ENCODE assay signal across 13 cellular contexts in the genomic region with DNA sequence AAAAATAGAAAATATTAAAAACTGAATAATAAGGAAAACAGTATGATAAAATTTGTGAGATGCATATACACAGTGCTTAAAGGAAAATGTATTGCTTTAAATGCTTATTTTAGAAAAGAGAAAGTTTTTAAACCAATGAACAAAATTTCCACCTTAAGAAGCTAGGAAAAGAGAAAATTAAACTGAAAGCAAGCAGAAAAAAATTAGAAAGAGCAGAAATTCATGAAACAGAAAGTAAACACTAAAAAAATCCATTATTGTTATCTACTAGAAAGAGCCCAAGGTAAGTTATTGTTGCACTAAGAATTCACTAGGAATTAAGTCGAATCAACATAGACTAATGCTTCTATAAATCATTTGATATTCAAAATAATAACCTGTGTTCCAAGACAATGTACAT.
"Had no signal": no experiment of that assay in that cellular context is flagged by ENCODE, and none has a peak within 500 bp of the region (broad histone marks: within the 10 kb centered on the region; RNA-seq: fewer than 3 reads in every experiment).

No MANE protein-coding gene starts in this region.

- H3K4me1 ChIP-seq: sigmoid colon, upper lobe of right lung had no signal

- H3K9me3 Mint-ChIP-seq: activated naive CD4-positive, alpha-beta T cell treated with anti-CD3 and anti-CD28 coated beads, Interleukin-2, amount 10 ng/mL, durations not matched to agents 7 days and 5 days; activated T-helper 2 cell treated with anti-CD3 and anti-CD28 coated beads, Interferon-gamma antibody, Interleukin-2, Interleukin-4, amounts not matched to agents 10 μg/mL and 5 μg/mL and 100 μg/mL, durations not matched to agents 14 hours and 24 hours and 36 hours; neural crest cell had no signal

- H3K4me3 ChIP-seq: hepatocyte, ovary, sigmoid colon, suprapubic skin, upper lobe of right lung had no signal

- H3K4me1 Mint-ChIP-seq: neural crest cell had no signal

- H3K27ac Mint-ChIP-seq: activated T-helper 2 cell treated with anti-CD3 and anti-CD28 coated beads, Interferon-gamma antibody, Interleukin-2, Interleukin-4, amounts not matched to agents 10 μg/mL and 5 μg/mL and 100 μg/mL, durations not matched to agents 14 hours and 24 hours and 36 hours had no signal

- H3K4me3 Mint-ChIP-seq: neural crest cell had no signal

- H3K27me3 Mint-ChIP-seq: activated naive CD4-positive, alpha-beta T cell treated with anti-CD3 and anti-CD28 coated beads, Interleukin-2, amount 10 ng/mL, durations not matched to agents 7 days and 5 days had no signal

- H3K79me2 ChIP-seq: hepatocyte had no signal

- H3K36me3 ChIP-seq: ovary had no signal

- H3K27me3 ChIP-seq: hepatocyte, ovary, sigmoid colon, suprapubic skin, upper lobe of right lung had no signal

- DNase-seq: activated naive CD4-positive, alpha-beta T cell treated with anti-CD3 and anti-CD28 coated beads, Interleukin-2, amount 10 ng/mL, durations not matched to agents 7 days and 5 days; effector memory CD4-positive, alpha-beta T cell; left ventricle myocardium superior; mesendoderm; ovary; sigmoid colon; stimulated activated CD4-positive, alpha-beta T cell treated with anti-CD3 and anti-CD28 coated beads, Interleukin-2, amount 100 ng/mL, for 48 hours; stimulated activated naive CD8-positive, alpha-beta T cell treated with anti-CD3 and anti-CD28 coated beads, Interleukin-15, Interleukin-2, amounts not matched to agents 100 U/mL and 50 U/mL, for 24 hours; upper lobe of right lung had no signal

- H3K27ac ChIP-seq: hepatocyte, ovary, sigmoid colon, suprapubic skin, upper lobe of right lung had no signal

- H3K9me3 ChIP-seq: ovary, sigmoid colon, suprapubic skin, upper lobe of right lung had no signal

- ATAC-seq: left ventricle myocardium superior; stimulated activated naive CD8-positive, alpha-beta T cell treated with anti-CD3 and anti-CD28 coated beads, Interleukin-15, Interleukin-2, amounts not matched to agents 100 U/mL and 50 U/mL, for 24 hours had no signal

- H3K4me2 ChIP-seq: hepatocyte had no signal
